Comparison of ENCODE assay signal across 11 cellular contexts in genomic region chr3:169954142-169954756, GRCh38. TPM values are rescaled to one million over a fixed set of nuclear protein-coding genes. Genes with fewer than 3 reads are reported as not detected.
DNase-seq lines count a peak whose midpoint lies in the region; ATAC-seq and TF ChIP-seq lines count a peak whose summit lies in the region.
"Had no signal": no experiment of that assay in that cellular context is flagged by ENCODE, and none has a peak within 500 bp of the region (broad histone marks: within the 10 kb centered on the region; RNA-seq: fewer than 3 reads in every experiment).

No MANE protein-coding gene starts in this region.

- CTCF ChIA-PET in activated CD4-positive, alpha-beta T cell treated with anti-CD3 and anti-CD28 coated beads for 36 hours (lab: Charles Lee) = interaction anchor here (0.8 kb wide), 1 partner anchor 857 kb away, joined by 3 read pairs; no protein-coding TSS in a partner anchor
- CTCF ChIA-PET in activated CD4-positive, alpha-beta T cell treated with anti-CD3 and anti-CD28 coated beads, Interleukin-2, amount 10 ng/mL, durations not matched to agents 7 days and 5 days (lab: Charles Lee) = interaction anchor here (0.6 kb wide), 1 partner anchor 135 kb away, joined by 4 read pairs; no protein-coding TSS in a partner anchor

- peaks cover 1% of the 10 kb centered on the region for H3K36me3 Mint-ChIP-seq in activated CD4-positive, alpha-beta T cell treated with anti-CD3 and anti-CD28 coated beads for 36 hours (ENCODE audit: low read depth)
- H3K36me3 Mint-ChIP-seq in activated CD4-positive, alpha-beta T cell treated with anti-CD3 and anti-CD28 coated beads, Interleukin-2, amount 10 ng/mL, durations not matched to agents 7 days and 5 days (ENCODE audit: low read depth) = no peaks in the 10 kb centered on the region

- POLR2A ChIA-PET in activated CD4-positive, alpha-beta T cell treated with anti-CD3 and anti-CD28 coated beads for 36 hours (lab: Charles Lee) = interaction anchor here (0.5 to 1.5 kb wide), 2 partner anchors 12 to 324 kb away, joined by 4 read pairs; partner anchors contain the start of gene SEC62
- POLR2A ChIA-PET in activated CD4-positive, alpha-beta T cell treated with anti-CD3 and anti-CD28 coated beads, Interleukin-2, amount 10 ng/mL, durations not matched to agents 7 days and 5 days (lab: Charles Lee) = no interaction called here

- peak overlapping the region; percentile 34 for H3K27ac Mint-ChIP-seq in activated CD4-positive, alpha-beta T cell treated with anti-CD3 and anti-CD28 coated beads for 36 hours
- H3K27ac Mint-ChIP-seq in activated CD4-positive, alpha-beta T cell treated with anti-CD3 and anti-CD28 coated beads, Interleukin-2, amount 10 ng/mL, durations not matched to agents 7 days and 5 days = no peak overlapping the region

- TF ChIP-seq CTCF in spleen (IDR thresholded peaks at IDR 0.05 in 8 of 11, conservative IDR thresholded peaks at IDR 0.05 in 3 of 11) = no peak
- no peak for TF ChIP-seq CTCF in foreskin keratinocyte (conservative IDR thresholded peaks at IDR 0.05)
- TF ChIP-seq CTCF in tibial artery (IDR thresholded peaks at IDR 0.05) = no peak

- H3K4me1 ChIP-seq in spleen (peaks cover 0 to 39% (median 16%) of the 10 kb centered on the region in 6 donors), foreskin keratinocyte (no peaks in the 10 kb centered on the region), tibial artery (no peaks in the 10 kb centered on the region)

- H3K9me3 ChIP-seq in spleen (no peaks in the 10 kb centered on the region), tibial artery (no peaks in the 10 kb centered on the region)

- H3K27me3 Mint-ChIP-seq in activated CD4-positive, alpha-beta T cell treated with anti-CD3 and anti-CD28 coated beads for 36 hours = peaks cover 5% of the 10 kb centered on the region
- peaks cover 3% of the 10 kb centered on the region for H3K27me3 Mint-ChIP-seq in activated CD4-positive, alpha-beta T cell treated with anti-CD3 and anti-CD28 coated beads, Interleukin-2, amount 10 ng/mL, durations not matched to agents 7 days and 5 days

- no peak for DNase-seq in activated CD4-positive, alpha-beta T cell treated with anti-CD3 and anti-CD28 coated beads for 36 hours
- DNase-seq in activated CD4-positive, alpha-beta T cell treated with anti-CD3 and anti-CD28 coated beads, Interleukin-2, amount 10 ng/mL, durations not matched to agents 7 days and 5 days = no peak
- DNase-seq in MV-4-11 (lab: John Stamatoyannopoulos, UW) (peak; percentile 94), spleen (no peak), foreskin keratinocyte (no peak), islet precursor cell (no peak), tibial artery (no peak)
- DNase-seq: NCI-H187 had no signal

- H3K4me3 ChIP-seq in spleen (peak overlapping the region in 1 of 8 donors; percentile 11), tibial artery (no peak overlapping the region)

- H3K36me3 ChIP-seq in spleen = no peaks in the 10 kb centered on the region
- no peaks in the 10 kb centered on the region for H3K36me3 ChIP-seq in tibial artery

- no peaks in the 10 kb centered on the region for H3K9me3 Mint-ChIP-seq in activated CD4-positive, alpha-beta T cell treated with anti-CD3 and anti-CD28 coated beads for 36 hours (ENCODE audit: low read depth)
- H3K9me3 Mint-ChIP-seq in activated CD4-positive, alpha-beta T cell treated with anti-CD3 and anti-CD28 coated beads, Interleukin-2, amount 10 ng/mL, durations not matched to agents 7 days and 5 days = peaks cover 6% of the 10 kb centered on the region

- H3K4me3 Mint-ChIP-seq in activated CD4-positive, alpha-beta T cell treated with anti-CD3 and anti-CD28 coated beads for 36 hours = no peak overlapping the region
- H3K4me3 Mint-ChIP-seq in activated CD4-positive, alpha-beta T cell treated with anti-CD3 and anti-CD28 coated beads, Interleukin-2, amount 10 ng/mL, durations not matched to agents 7 days and 5 days = no peak overlapping the region

- TF ChIP-seq POLR2A in spleen (IDR thresholded peaks at IDR 0.05) = no peak

- peaks cover 13% of the 10 kb centered on the region for H3K4me1 Mint-ChIP-seq in activated CD4-positive, alpha-beta T cell treated with anti-CD3 and anti-CD28 coated beads for 36 hours
- H3K4me1 Mint-ChIP-seq in activated CD4-positive, alpha-beta T cell treated with anti-CD3 and anti-CD28 coated beads, Interleukin-2, amount 10 ng/mL, durations not matched to agents 7 days and 5 days = peaks cover 6% of the 10 kb centered on the region

- 25 to 37% (median 34%) methylated on average over 6 of the region's 6 CpGs for WGBS in spleen, 5 donors

- H3K27ac ChIP-seq in spleen = peak overlapping the region; percentile 53 to 88 (median 84)
- H3K27ac ChIP-seq in foreskin keratinocyte = no peak overlapping the region
- H3K27ac ChIP-seq in tibial artery = no peak overlapping the region
- H3K27ac ChIP-seq: 22Rv1 had no signal

- H3K27me3 ChIP-seq in spleen (replicated peaks in 1 of 7) = no peaks in the 10 kb centered on the region
- H3K27me3 ChIP-seq in foreskin keratinocyte = peaks cover 12% of the 10 kb centered on the region
- H3K27me3 ChIP-seq in tibial artery = peaks cover 0 to 3% of the 10 kb centered on the region in 2 donors

- ATAC-seq in activated CD4-positive, alpha-beta T cell treated with anti-CD3 and anti-CD28 coated beads for 36 hours = peak; percentile 66
- ATAC-seq in HG02642 (IDR thresholded peaks at IDR 0.05; ENCODE audit: poor library complexity, unreplicated experiment) = peak; percentile 74
- ATAC-seq in foreskin keratinocyte = no peak

- intact Hi-C loops in activated CD4-positive, alpha-beta T cell treated with anti-CD3 and anti-CD28 coated beads for 36 hours (cut with DNase I, micrococcal nuclease) = no loop called here
- intact Hi-C loops in spleen (cut with DNase I; ENCODE audit: low total_unique reads) = no loop called here
- intact Hi-C loops in tibial artery (cut with DNase I; ENCODE audit: low total_unique reads) = no loop called here

RNA-seq across cellular contexts. Expression of gene SEC62, which starts 12.4 kb away (rescaled TPM):
- total RNA-seq in activated CD4-positive, alpha-beta T cell treated with anti-CD3 and anti-CD28 coated beads for 36 hours = 10 to 100 TPM; 62.8 to 74.7 TPM
- 10 to 100 TPM; 61.0 to 63.1 TPM for total RNA-seq in activated CD4-positive, alpha-beta T cell treated with anti-CD3 and anti-CD28 coated beads, Interleukin-2, amount 10 ng/mL, durations not matched to agents 7 days and 5 days
- total RNA-seq in spleen (100 to 1,000 TPM in 4 of 7 donors, 10 to 100 TPM in 3; 56.8 to 178 (median 132) TPM), foreskin keratinocyte (38.2 and 50.0 TPM in 2 replicates)
- polyA plus RNA-seq in spleen (100 to 1,000 TPM in 1 of 3 donors, 10 to 100 TPM in 2; 32.8 to 117 (median 68.1) TPM), foreskin keratinocyte (48.9 and 50.4 TPM in 2 replicates)

RNA-seq across cellular contexts. Expression of gene SAMD7, which starts 42.9 kb away (rescaled TPM):
- total RNA-seq in activated CD4-positive, alpha-beta T cell treated with anti-CD3 and anti-CD28 coated beads for 36 hours = not detected
- total RNA-seq in activated CD4-positive, alpha-beta T cell treated with anti-CD3 and anti-CD28 coated beads, Interleukin-2, amount 10 ng/mL, durations not matched to agents 7 days and 5 days = not detected
- not detected for total RNA-seq in spleen
- polyA plus RNA-seq in spleen = under 1 TPM; 0.03 to 0.08 (median 0.04) TPM
- not detected in 2 replicates for total RNA-seq in foreskin keratinocyte
- polyA plus RNA-seq in foreskin keratinocyte = not detected in 2 replicates
- total RNA-seq: posterior vena cava had no signal

Comparison
In these comparisons a context has a peak if more than half of its experiments do, and no peak if none do; other contexts are left out.
1. H3K27ac ChIP-seq: peak in spleen (8 of 8); none in foreskin keratinocyte (single experiment) and tibial artery (0 of 2).